16 cellular contexts compared by ENCODE assay signal in genomic region chr17:57866319-57866718, GRCh38.
"Had no signal": no experiment of that assay in that cellular context is flagged by ENCODE, and none has a peak within 500 bp of the region (broad histone marks: within the 10 kb centered on the region; RNA-seq: fewer than 3 reads in every experiment).

No MANE protein-coding gene starts in this region.

- H3K27ac ChIP-seq: colonic mucosa, foreskin keratinocyte, upper lobe of left lung had no signal

- H3K36me3 ChIP-seq: colonic mucosa had no signal

- DNase-seq: activated CD4-positive, CD25-positive, alpha-beta regulatory T cell treated with anti-CD3 and anti-CD28 coated beads, Interleukin-2, amount 50 U/mL, for 72 hours; activated CD8-positive, alpha-beta T cell treated with anti-CD3 and anti-CD28 coated beads for 36 hours; activated effector memory CD4-positive, alpha-beta T cell treated with anti-CD3 and anti-CD28 coated beads, Interleukin-2, amount 50 U/mL, for 16 hours; activated T-cell treated with anti-CD3 and anti-CD28 coated beads, Interleukin-2, amount 50 U/mL, for 48 hours; amygdala; central memory CD4-positive, alpha-beta T cell; colonic mucosa; effector CD4-positive, alpha-beta T cell; foreskin keratinocyte; head of caudate nucleus; stimulated activated CD4-positive, alpha-beta T cell treated with anti-CD3 and anti-CD28 coated beads, Interleukin-4, amount 100 ng/mL, for 24 hours; stimulated activated naive CD8-positive, alpha-beta T cell treated with anti-CD3 and anti-CD28 coated beads, Interleukin-15, Interleukin-2, amounts not matched to agents 100 U/mL and 50 U/mL, for 24 hours; upper lobe of left lung had no signal

- H3K36me3 Mint-ChIP-seq: activated naive CD4-positive, alpha-beta T cell treated with anti-CD3 and anti-CD28 coated beads, Interleukin-2, amount 50 U/mL, for 72 hours had no signal

- H3K4me3 Mint-ChIP-seq: activated CD8-positive, alpha-beta T cell treated with anti-CD3 and anti-CD28 coated beads for 36 hours; brain had no signal

- H3K9me3 ChIP-seq: colonic mucosa, neutrophil, upper lobe of left lung had no signal

- H3K27ac Mint-ChIP-seq: activated CD8-positive, alpha-beta T cell treated with anti-CD3 and anti-CD28 coated beads for 36 hours had no signal

- ATAC-seq: activated CD8-positive, alpha-beta T cell treated with anti-CD3 and anti-CD28 coated beads for 36 hours; activated naive CD4-positive, alpha-beta T cell treated with anti-CD3 and anti-CD28 coated beads, Interleukin-2, amount 50 U/mL, for 72 hours; foreskin keratinocyte; stimulated activated naive CD8-positive, alpha-beta T cell treated with anti-CD3 and anti-CD28 coated beads, Interleukin-15, Interleukin-2, amounts not matched to agents 100 U/mL and 50 U/mL, for 24 hours had no signal

- H3K9me3 Mint-ChIP-seq: activated CD8-positive, alpha-beta T cell treated with anti-CD3 and anti-CD28 coated beads for 36 hours; activated naive CD4-positive, alpha-beta T cell treated with anti-CD3 and anti-CD28 coated beads, Interleukin-2, amount 50 U/mL, for 72 hours; brain had no signal

- H3K4me3 ChIP-seq: colonic mucosa, upper lobe of left lung had no signal

- H3K27me3 ChIP-seq: colonic mucosa, foreskin keratinocyte, neutrophil, upper lobe of left lung had no signal
